Comparison of ENCODE assay signal across 1 cellular context in genomic region chr17:78898947-78899346, GRCh38.
TF ChIP-seq lines count a peak whose summit lies in the region.

No MANE protein-coding gene starts in this region.

TF ChIP-seq in HCT116, 20 proteins besides CTCF, POLR2A, EP300 and RAD21 (continued from another document):
- TF ChIP-seq, protein P1, sequence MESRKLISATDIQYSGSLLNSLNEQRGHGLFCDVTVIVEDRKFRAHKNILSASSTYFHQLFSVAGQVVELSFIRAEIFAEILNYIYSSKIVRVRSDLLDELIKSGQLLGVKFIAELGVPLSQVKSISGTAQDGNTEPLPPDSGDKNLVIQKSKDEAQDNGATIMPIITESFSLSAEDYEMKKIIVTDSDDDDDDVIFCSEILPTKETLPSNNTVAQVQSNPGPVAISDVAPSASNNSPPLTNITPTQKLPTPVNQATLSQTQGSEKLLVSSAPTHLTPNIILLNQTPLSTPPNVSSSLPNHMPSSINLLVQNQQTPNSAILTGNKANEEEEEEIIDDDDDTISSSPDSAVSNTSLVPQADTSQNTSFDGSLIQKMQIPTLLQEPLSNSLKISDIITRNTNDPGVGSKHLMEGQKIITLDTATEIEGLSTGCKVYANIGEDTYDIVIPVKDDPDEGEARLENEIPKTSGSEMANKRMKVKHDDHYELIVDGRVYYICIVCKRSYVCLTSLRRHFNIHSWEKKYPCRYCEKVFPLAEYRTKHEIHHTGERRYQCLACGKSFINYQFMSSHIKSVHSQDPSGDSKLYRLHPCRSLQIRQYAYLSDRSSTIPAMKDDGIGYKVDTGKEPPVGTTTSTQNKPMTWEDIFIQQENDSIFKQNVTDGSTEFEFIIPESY (IDR thresholded peaks at IDR 0.05; ENCODE audit: extremely low read depth, insufficient replicate concordance, low read length), result no peak
- TF ChIP-seq ELF1 (IDR thresholded peaks at IDR 0.05; ENCODE audit: borderline replicate concordance, low read depth) (no peak), EZH2 (IDR thresholded peaks at IDR 0.05) (no peak), POLR2AphosphoS5 (IDR thresholded peaks at IDR 0.05; ENCODE audit: low read depth, low read length) (no peak)
TF ChIP-seq in HCT116: peak in this region for 0.
